8 cellular contexts compared by ENCODE assay signal in the genomic region with DNA sequence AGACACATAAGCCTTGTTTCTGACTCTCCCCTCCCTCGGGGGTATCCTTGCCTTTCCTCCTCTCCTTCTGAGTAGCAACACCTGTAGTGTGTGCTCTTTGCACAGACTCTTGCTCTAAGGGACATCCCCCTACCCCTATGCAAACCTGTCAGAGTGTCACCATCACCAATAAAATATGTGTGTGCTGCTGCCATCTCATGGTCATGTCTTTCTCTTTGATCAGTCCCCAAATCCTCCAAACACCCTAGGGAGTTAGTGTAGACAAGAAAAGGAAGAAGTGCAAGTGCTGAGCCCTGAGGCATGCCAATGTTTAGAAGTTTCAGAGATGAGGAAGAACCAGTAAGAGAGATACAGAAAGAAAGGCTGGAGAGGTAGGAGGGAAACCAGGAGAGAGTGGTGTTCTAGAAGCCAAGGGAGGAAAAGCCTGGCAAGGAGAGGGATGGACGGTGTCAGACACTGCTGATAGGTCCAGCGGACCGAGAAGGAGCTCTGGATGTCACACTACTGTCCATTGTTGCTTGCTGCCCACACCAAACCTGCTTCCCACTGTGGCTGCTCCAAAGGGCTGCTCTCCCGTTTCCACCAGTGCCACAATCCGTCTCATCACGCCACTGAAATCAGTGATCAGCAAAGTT. TPM values are rescaled to one million over a fixed set of nuclear protein-coding genes. Genes with fewer than 3 reads are reported as not detected.
DNase-seq lines count a peak whose midpoint lies in the region; ATAC-seq and TF ChIP-seq lines count a peak whose summit lies in the region.

No MANE protein-coding gene starts in this region.

- H3K4me1 Mint-ChIP-seq in effector memory CD8-positive, alpha-beta T cell (ENCODE audit: low read depth in 2 of 2), result no peaks in the 10 kb centered on the region

- no peaks in the 10 kb centered on the region for H3K4me1 ChIP-seq in left lung

- peak; percentile 6 for DNase-seq in NCI-H345 (lab: John Stamatoyannopoulos, UW)
- no peak for DNase-seq in NCI-H345 treated with DMSO at 0.1 percent for 48 hours (lab: John Stamatoyannopoulos, UW; ENCODE audit: unreplicated experiment)
- peak; percentile 49 for DNase-seq in RPMI8226
- peak; percentile 13 for DNase-seq in iris pigment epithelial cell (ENCODE audit: low read depth)
- no peak for DNase-seq in effector memory CD8-positive, alpha-beta T cell
- DNase-seq in left lung, result no peak
- no peak for DNase-seq in activated effector memory CD4-positive, alpha-beta T cell treated with Interleukin-2 at 50 U/mL for 16 hours

- intact Hi-C loops in left lung (cut with DNase I), result no loop called here

- TF ChIP-seq CTCF in left lung (IDR thresholded peaks at IDR 0.05), result no peak

- H3K27me3 Mint-ChIP-seq in effector memory CD8-positive, alpha-beta T cell, result peaks cover 15 to 22% of the 10 kb centered on the region in 2 donors

- ATAC-seq in HG02981 (IDR thresholded peaks at IDR 0.05; ENCODE audit: unreplicated experiment), result peak; percentile 47
- ATAC-seq in effector memory CD8-positive, alpha-beta T cell (replicated peaks), result no peak
- no peak for ATAC-seq in left lung

- no peaks in the 10 kb centered on the region for H3K9me3 Mint-ChIP-seq in effector memory CD8-positive, alpha-beta T cell

- H3K27me3 ChIP-seq in left lung, result no peaks in the 10 kb centered on the region

- peaks cover 0 to 20% of the 10 kb centered on the region in 2 donors for H3K36me3 ChIP-seq in left lung

- peaks cover 12% of the 10 kb centered on the region for H3K36me3 Mint-ChIP-seq in effector memory CD8-positive, alpha-beta T cell (ENCODE audit: insufficient read depth)

- H3K4me3 ChIP-seq in left lung, result no peak overlapping the region

- no peak overlapping the region for H3K4me3 Mint-ChIP-seq in effector memory CD8-positive, alpha-beta T cell

- H3K9me3 ChIP-seq in left lung, result no peaks in the 10 kb centered on the region

- no peak overlapping the region for H3K27ac ChIP-seq in left lung

- no peak overlapping the region for H3K27ac Mint-ChIP-seq in effector memory CD8-positive, alpha-beta T cell

RNA-seq across cellular contexts. Expression of a gene that starts 16.4 kb away (rescaled TPM):
- 10 to 100 TPM in 1 of 2 donors, 1 to 10 TPM in 1; 7.3 to 13.3 TPM for total RNA-seq in left lung

RNA-seq across cellular contexts. Expression of a gene that starts 16.5 kb away (rescaled TPM):
- 1 to 10 TPM; 6.4 to 8.6 TPM for total RNA-seq in left lung

RNA-seq across cellular contexts. Expression of a gene that starts 22.6 kb away (rescaled TPM):
- total RNA-seq in left lung, result not detected

Comparison
In these comparisons a context has a peak if more than half of its experiments do, and no peak if none do; other contexts are left out.
1. DNase-seq: peak in NCI-H345 (single experiment), RPMI8226 (single experiment) and iris pigment epithelial cell (single experiment); none in NCI-H345 treated with DMSO at 0.1 percent for 48 hours (single experiment), effector memory CD8-positive, alpha-beta T cell (0 of 3), left lung (0 of 2) and activated effector memory CD4-positive, alpha-beta T cell treated with Interleukin-2 at 50 U/mL for 16 hours (single experiment).